In genomic region chr1:15758537-15758936, GRCh38 we compare ENCODE assay signal across 8 cellular contexts. TPM values are rescaled to one million over a fixed set of nuclear protein-coding genes. Genes with fewer than 3 reads are reported as not detected.
DNase-seq lines count a peak whose midpoint lies in the region; ATAC-seq and TF ChIP-seq lines count a peak whose summit lies in the region.

TSS of gene FBLIM1 (plus strand) at chr1:15758795. CDS start at chr1:15764984, 6,189 bp downstream.

- TF ChIP-seq POLR2A in esophagus muscularis mucosa (IDR thresholded peaks at IDR 0.05; ENCODE audit: low read depth) = no peak

- H3K9me2 ChIP-seq in PC-9 (ENCODE audit: insufficient read depth) = no peaks in the 10 kb centered on the region

- ATAC-seq in naive thymus-derived CD4-positive, alpha-beta T cell = peak; percentile 45
- ATAC-seq in GM18498 (IDR thresholded peaks at IDR 0.05; ENCODE audit: unreplicated experiment) (no peak), GM18517 (IDR thresholded peaks at IDR 0.05; ENCODE audit: unreplicated experiment) (no peak), GM19395 (IDR thresholded peaks at IDR 0.05; ENCODE audit: unreplicated experiment) (no peak)

- H3K9me3 Mint-ChIP-seq in naive thymus-derived CD4-positive, alpha-beta T cell = peaks cover 0 to 1% (median 0%) of the 10 kb centered on the region in 11 donors

- no TSS peak for BruUV-seq in PC-9 (replicated peaks; lab: Mats Ljungman, UMichigan)

- H4K20me1 ChIP-seq in PC-9 (ENCODE audit: insufficient read depth) = no peaks in the 10 kb centered on the region

- POLR2A ChIA-PET in PC-9 (lab: Charles Lee; ENCODE audit: unreplicated experiment) = no interaction called here
- POLR2A ChIA-PET in naive thymus-derived CD4-positive, alpha-beta T cell (lab: Charles Lee) = no interaction called here

- peak within 1 kb of the TSS; percentile 79 for H3K4me2 ChIP-seq in PC-9

- peaks cover 35 to 67% (median 38%) of the 10 kb centered on the region in 5 donors for H3K27me3 Mint-ChIP-seq in naive thymus-derived CD4-positive, alpha-beta T cell

- TF ChIP-seq CTCF in PC-9 (conservative IDR thresholded peaks at IDR 0.05) (no peak), esophagus muscularis mucosa (IDR thresholded peaks at IDR 0.05) (no peak)

- CTCF ChIA-PET in PC-9 (lab: Charles Lee) = no interaction called here
- CTCF ChIA-PET in naive thymus-derived CD4-positive, alpha-beta T cell (lab: Charles Lee) = no interaction called here

- H3K79me2 ChIP-seq in PC-9 (ENCODE audit: low read depth) = peaks cover 13% of the 10 kb centered on the region

- H3K4me3 ChIP-seq in PC-9 (peak within 1 kb of the TSS; percentile 72), esophagus muscularis mucosa (peak within 1 kb of the TSS; percentile 67 to 87 (median 78))
- H3K4me3 ChIP-seq in naive thymus-derived CD4-positive, alpha-beta T cell (ENCODE audit: low read length) = no peak within 1 kb of the TSS

- H3K27me3 ChIP-seq in PC-9 (ENCODE audit: insufficient read depth, low read depth) = no peaks in the 10 kb centered on the region
- peaks cover 0 to 18% (median 4%) of the 10 kb centered on the region in 4 donors for H3K27me3 ChIP-seq in esophagus muscularis mucosa
- peaks cover 0 to 3% of the 10 kb centered on the region in 2 donors for H3K27me3 ChIP-seq in naive thymus-derived CD4-positive, alpha-beta T cell (ENCODE audit: control insufficient read depth in 2 of 2, insufficient read depth in 2 of 2, low read length in 2 of 2)

- H3K4me1 ChIP-seq in PC-9 (replicated peaks; ENCODE audit: insufficient read depth) (peaks cover 12% of the 10 kb centered on the region), esophagus muscularis mucosa (peaks cover 36 to 67% (median 61%) of the 10 kb centered on the region in 4 donors)
- H3K4me1 ChIP-seq in naive thymus-derived CD4-positive, alpha-beta T cell (ENCODE audit: control insufficient read depth in 2 of 2, insufficient read depth in 2 of 2, low read length in 2 of 2) = peaks cover 0 to 5% of the 10 kb centered on the region in 2 donors

- intact Hi-C loops in PC-9 (cut with micrococcal nuclease; ENCODE audit: unreplicated experiment) = no loop called here
- intact Hi-C loops in esophagus muscularis mucosa (cut with DNase I) = no loop called here
- intact Hi-C loops in naive thymus-derived CD4-positive, alpha-beta T cell (cut with micrococcal nuclease) = no loop called here

- no peak within 1 kb of the TSS for H3K27ac Mint-ChIP-seq in naive thymus-derived CD4-positive, alpha-beta T cell

- H3K36me3 ChIP-seq in PC-9 (ENCODE audit: low read depth) = no peaks in the 10 kb centered on the region
- no peaks in the 10 kb centered on the region for H3K36me3 ChIP-seq in esophagus muscularis mucosa
- no peaks in the 10 kb centered on the region for H3K36me3 ChIP-seq in naive thymus-derived CD4-positive, alpha-beta T cell (ENCODE audit: control insufficient read depth in 2 of 3, insufficient read depth in 3 of 3, low read length in 3 of 3)

- peaks cover 11% of the 10 kb centered on the region; the same call in 1 of the 2 replicates for H3F3A ChIP-seq in PC-9 (ENCODE audit: insufficient read depth, low read depth)

- H3K27ac ChIP-seq in PC-9 (peak within 1 kb of the TSS; percentile 16; the same call in 1 of the 2 replicates), esophagus muscularis mucosa (replicated peaks in 1 of 4) (peak within 1 kb of the TSS; percentile 66 to 81 (median 78))
- H3K27ac ChIP-seq in naive thymus-derived CD4-positive, alpha-beta T cell (ENCODE audit: low read depth, low read length) = no peak within 1 kb of the TSS

- H3K36me3 Mint-ChIP-seq in naive thymus-derived CD4-positive, alpha-beta T cell = no peaks in the 10 kb centered on the region

- H3K4me3 Mint-ChIP-seq in naive thymus-derived CD4-positive, alpha-beta T cell = peak within 1 kb of the TSS; percentile 63 to 83 (median 73)

- DNase-seq in COR-L47 (lab: John Stamatoyannopoulos, UW) (peak; percentile 10), PC-9 (peak in 1 of 2 experiments; percentile 41), esophagus muscularis mucosa (ENCODE audit: extremely low spot score) (no peak)
- no peak for DNase-seq in naive thymus-derived CD4-positive, alpha-beta T cell
- DNase-seq in activated effector memory CD4-positive, alpha-beta T cell treated with anti-CD3 and anti-CD28 coated beads, Interleukin-2, amount 50 U/mL, for 16 hours = no peak

- H3K9me3 ChIP-seq in PC-9 (ENCODE audit: insufficient read depth, low read depth) (no peaks in the 10 kb centered on the region), esophagus muscularis mucosa (no peaks in the 10 kb centered on the region)
- H3K9me3 ChIP-seq in naive thymus-derived CD4-positive, alpha-beta T cell (ENCODE audit: control insufficient read depth in 2 of 3, low read length in 3 of 3) = no peaks in the 10 kb centered on the region

- WGBS in esophagus muscularis mucosa = no CpG with 5 or more reads among the region's 49 CpGs

- peak within 1 kb of the TSS; percentile 66 for H2AFZ ChIP-seq in PC-9

- no peak for TF ChIP-seq EP300 in esophagus muscularis mucosa (IDR thresholded peaks at IDR 0.05)

- H3K4me1 Mint-ChIP-seq in naive thymus-derived CD4-positive, alpha-beta T cell = peaks cover 5 to 28% (median 17%) of the 10 kb centered on the region in 7 donors

RNA-seq across cellular contexts. Expression of gene FBLIM1, which starts in this region (rescaled TPM):
- total RNA-seq in PC-9 (2021) = 57.2 and 114 TPM in 2 replicates
- total RNA-seq in esophagus muscularis mucosa = 100 to 1,000 TPM in 1 of 4 donors, 10 to 100 TPM in 3; 44.9 to 115 (median 71.8) TPM
- total RNA-seq in naive thymus-derived CD4-positive, alpha-beta T cell = under 1 TPM in 2 of 5 experiments, not detected in 3; 0.27 to 0.54 TPM
- under 1 TPM in 1 of 2 donors, not detected in 1; 0.41 TPM for polyA plus RNA-seq in naive thymus-derived CD4-positive, alpha-beta T cell

Comparison
In these comparisons a context has a peak if more than half of its experiments do, and no peak if none do; other contexts are left out.
1. RNA of gene FBLIM1 (total RNA-seq): 44.9 to 115 TPM in esophagus muscularis mucosa and 57.2 to 114 TPM in PC-9; 0.27 to 0.54 TPM in naive thymus-derived CD4-positive, alpha-beta T cell; every median in the first group is over 10 times any median in the second.
2. Peak in ATAC-seq in naive thymus-derived CD4-positive, alpha-beta T cell; RNA of the gene not detected or under 1 TPM.